ENCODE assay signal across 16 cellular contexts in genomic region chr3:48711727-48712126, GRCh38. TPM values are rescaled to one million over a fixed set of nuclear protein-coding genes. Genes with fewer than 3 reads are reported as not detected.
A peak's percentile ranks its signal among the peaks of the same experiment; 100 is the strongest.
DNase-seq lines count a peak whose midpoint lies in the region; ATAC-seq, FAIRE-seq and TF ChIP-seq lines count a peak whose summit lies in the region.
"Had no signal": no experiment of that assay in that cellular context is flagged by ENCODE, and none has a peak within 500 bp of the region (broad histone marks: within the 10 kb centered on the region; RNA-seq: fewer than 3 reads in every experiment).

No MANE protein-coding gene starts in this region.

- FAIRE-seq in GM12878 (lab: Jason Lieb, UNC): no peak
- FAIRE-seq: endothelial cell of umbilical vein, keratinocyte had no signal

- H3K4me1 ChIP-seq in CD4-positive, CD25-positive, alpha-beta regulatory T cell (ENCODE audit: control insufficient read depth, insufficient read depth, low read length, poor library complexity, severe bottlenecking): peaks cover 50% of the 10 kb centered on the region
- peaks cover 13% of the 10 kb centered on the region for H3K4me1 ChIP-seq in IMR-90 (ENCODE audit: control insufficient read depth, insufficient read depth, low read length)
- H3K4me1 ChIP-seq in GM12878 (ENCODE audit: control insufficient read depth, insufficient read depth, low read length): peaks cover 7% of the 10 kb centered on the region
- H3K4me1 ChIP-seq: BE2C had no signal

- ATAC-seq in CD4-positive, CD25-positive, alpha-beta regulatory T cell (ENCODE audit: low read depth in 2 of 2): no peak
- ATAC-seq in IMR-90 (ENCODE audit: low read depth) (no peak), GM12878 (peak; percentile 29; the same call in 2 of the 3 replicates), HG02973 (IDR thresholded peaks at IDR 0.05; ENCODE audit: unreplicated experiment) (no peak)
- ATAC-seq in natural killer cell treated with Interleukin-12 subunit alpha and Interleukin-12 subunit beta and Interleukin-15 and Interleukin-18, amount 100 ng/mL, for 72 hours: no peak
- ATAC-seq in activated CD8-positive, alpha-beta memory T cell treated with anti-CD3 and anti-CD28 coated beads, Interleukin-2, amount 10 ng/mL, durations not matched to agents 7 days and 5 days: no peak

- no peak overlapping the region for H3K14ac ChIP-seq in IMR-90 (replicated peaks; ENCODE audit: low read depth, low read length)

- dilution Hi-C loops in IMR-90 (cut with HindIII; ENCODE audit: low sequenced_read_pairs, unreplicated experiment): no loop called here

- no peak overlapping the region for H3K9ac ChIP-seq in IMR-90 (ENCODE audit: low read depth, low read length)
- H3K9ac ChIP-seq in GM12878 (ENCODE audit: control insufficient read depth, insufficient read depth, low read length): no peak overlapping the region

- H3K4ac ChIP-seq in IMR-90 (ENCODE audit: low read depth, low read length): no peak overlapping the region

- TF ChIP-seq RAD21 in IMR-90 (IDR thresholded peaks at IDR 0.05; ENCODE audit: low read length): no peak
- no peak for TF ChIP-seq RAD21 in GM12878 (IDR thresholded peaks at IDR 0.05; ENCODE audit: insufficient read depth, low read depth, low read length)

- H2BK5ac ChIP-seq in IMR-90 (ENCODE audit: low read depth, low read length, poor library complexity, severe bottlenecking): no peak overlapping the region

- intact Hi-C loops in IMR-90 (cut with micrococcal nuclease): no loop called here
- intact Hi-C loops in GM12878 (cut with micrococcal nuclease; ENCODE audit: unreplicated experiment): no loop called here

- no peak overlapping the region for H2AK9ac ChIP-seq in IMR-90 (replicated peaks; ENCODE audit: low read depth, low read length, poor library complexity)

- POLR2A ChIA-PET in IMR-90 (lab: Charles Lee; ENCODE audit: unreplicated experiment) (no interaction called here), GM12878 (lab: Charles Lee) (interaction anchor here (0.6 kb wide), 1 partner anchor 679 kb away, joined by 4 read pairs; no protein-coding TSS in a partner anchor)

- no peak for TF ChIP-seq POLR2A in IMR-90 (IDR thresholded peaks at IDR 0.05; ENCODE audit: low read depth, low read length)
- no peak for TF ChIP-seq POLR2A in GM12878 (IDR thresholded peaks at IDR 0.05; ENCODE audit: low read depth, low read length)

- peaks cover 15 to 79% (median 45%) of the 10 kb centered on the region in 4 donors for H3K4me1 Mint-ChIP-seq in CD4-positive, CD25-positive, alpha-beta regulatory T cell
- peaks cover 24 to 46% of the 10 kb centered on the region in 2 donors for H3K4me1 Mint-ChIP-seq in natural killer cell treated with Interleukin-12 subunit alpha and Interleukin-12 subunit beta and Interleukin-15 and Interleukin-18, amount 100 ng/mL, for 72 hours (ENCODE audit: low read depth in 2 of 2)
- peaks cover 51% of the 10 kb centered on the region for H3K4me1 Mint-ChIP-seq in activated CD8-positive, alpha-beta memory T cell treated with anti-CD3 and anti-CD28 coated beads, Interleukin-2, amount 10 ng/mL, durations not matched to agents 7 days and 5 days

- no CpG with 5 or more reads among the region's 2 CpGs for WGBS in IMR-90 (ENCODE audit: extremely low coverage in 2 of 2, insufficient read length in 1 of 2), 2 experiments
- 100% methylated on average over 2 of the region's 2 CpGs for WGBS in GM12878 (ENCODE audit: insufficient coverage, insufficient replicate concordance, low lambda C conversion rate, missing lambda C conversion rate)

- no peak for TF ChIP-seq EP300 in GM12878 (IDR thresholded peaks at IDR 0.05; ENCODE audit: borderline replicate concordance in 1 of 2, control insufficient read depth in 1 of 2, low read depth in 2 of 2, low read length in 2 of 2)

- no peak overlapping the region for H2AFZ ChIP-seq in IMR-90 (replicated peaks; ENCODE audit: low read length, poor library complexity)
- no peak overlapping the region for H2AFZ ChIP-seq in GM12878 (ENCODE audit: control insufficient read depth, low read depth, low read length)

- 0 out of 2 replicates have a peak overlapping the region, but pooled peaks have one; percentile 17 for H3K23ac ChIP-seq in IMR-90 (ENCODE audit: low read depth, low read length)

- no peaks in the 10 kb centered on the region for H3K27me3 ChIP-seq in CD4-positive, CD25-positive, alpha-beta regulatory T cell (ENCODE audit: control insufficient read depth, insufficient read depth, low read length)
- no peaks in the 10 kb centered on the region for H3K27me3 ChIP-seq in IMR-90 (ENCODE audit: control insufficient read depth, insufficient read depth, low read length)
- H3K27me3 ChIP-seq in GM12878 (replicated peaks in 1 of 2; ENCODE audit: control insufficient read depth in 2 of 2, insufficient read depth in 2 of 2, low read length in 1 of 2): no peaks in the 10 kb centered on the region
- no peaks in the 10 kb centered on the region for H3K27me3 ChIP-seq in brain microvascular endothelial cell (replicated peaks)
- H3K27me3 ChIP-seq: BE2C had no signal

- H3K27ac ChIP-seq in CD4-positive, CD25-positive, alpha-beta regulatory T cell (ENCODE audit: insufficient read depth, low read length, poor library complexity, severe bottlenecking): no peak overlapping the region
- H3K27ac ChIP-seq in IMR-90 (ENCODE audit: insufficient read depth, low read length) (no peak overlapping the region), GM12878 (ENCODE audit: control insufficient read depth, insufficient read depth) (no peak overlapping the region), brain microvascular endothelial cell (no peak overlapping the region)

- H3K4me3 Mint-ChIP-seq in CD4-positive, CD25-positive, alpha-beta regulatory T cell: peak overlapping the region in 3 of 4 donors; percentile 9 to 45 (median 30)
- peak overlapping the region; percentile 20 for H3K4me3 Mint-ChIP-seq in natural killer cell treated with Interleukin-12 subunit alpha and Interleukin-12 subunit beta and Interleukin-15 and Interleukin-18, amount 100 ng/mL, for 72 hours
- no peak overlapping the region for H3K4me3 Mint-ChIP-seq in activated CD8-positive, alpha-beta memory T cell treated with anti-CD3 and anti-CD28 coated beads, Interleukin-2, amount 10 ng/mL, durations not matched to agents 7 days and 5 days
- H3K4me3 Mint-ChIP-seq: T-helper 2 cell treated with Interferon-gamma antibody and Interleukin-4, amounts not matched to agents 5 μg/mL and 100 μg/mL, for 36 hours had no signal

- H3K9me3 ChIP-seq in CD4-positive, CD25-positive, alpha-beta regulatory T cell (ENCODE audit: control insufficient read depth in 2 of 2, low read length in 2 of 2): no peaks in the 10 kb centered on the region
- H3K9me3 ChIP-seq in IMR-90 (ENCODE audit: control insufficient read depth, insufficient read depth, low read length) (no peaks in the 10 kb centered on the region), GM12878 (replicated peaks; ENCODE audit: control insufficient read depth, insufficient read depth, low read length) (no peaks in the 10 kb centered on the region)
- H3K9me3 ChIP-seq: BE2C had no signal

- no peak overlapping the region for H4K91ac ChIP-seq in IMR-90 (ENCODE audit: insufficient read depth, low read depth, low read length)

- peaks cover 31% of the 10 kb centered on the region for H3K9me1 ChIP-seq in IMR-90 (ENCODE audit: insufficient read depth, low read length)

- H4K8ac ChIP-seq in IMR-90 (ENCODE audit: low read depth in 2 of 2, low read length in 2 of 2): no peak overlapping the region

- no peak for TF ChIP-seq CTCF in IMR-90 (conservative IDR thresholded peaks at IDR 0.05; ENCODE audit: low read depth, low read length)
- no peak for TF ChIP-seq CTCF in GM12878 (IDR thresholded peaks at IDR 0.05 in 2 of 3, conservative IDR thresholded peaks at IDR 0.05 in 1 of 3; ENCODE audit: control insufficient read depth in 2 of 3, extremely low read depth in 1 of 3, insufficient read depth in 1 of 3, low read depth in 3 of 3, low read length in 3 of 3)
- TF ChIP-seq CTCF in brain microvascular endothelial cell (IDR thresholded peaks at IDR 0.05; ENCODE audit: low read depth, low read length, missing control alignments): no peak

- peaks cover 44% of the 10 kb centered on the region for H3K36me3 ChIP-seq in CD4-positive, CD25-positive, alpha-beta regulatory T cell (ENCODE audit: control insufficient read depth, insufficient read depth, low read length)
- H3K36me3 ChIP-seq in IMR-90 (ENCODE audit: control insufficient read depth, insufficient read depth, low read length) (peaks cover 45% of the 10 kb centered on the region), GM12878 (ENCODE audit: control insufficient read depth in 2 of 2, insufficient read depth in 2 of 2, low read length in 1 of 2) (peaks cover 5 to 21% of the 10 kb centered on the region in 2 experiments; a peak in 3 of 4 replicates), brain microvascular endothelial cell (replicated peaks) (peaks cover 52% of the 10 kb centered on the region)

- H3K79me2 ChIP-seq in GM12878 (ENCODE audit: control insufficient read depth, insufficient read depth, low read length): peaks cover 84% of the 10 kb centered on the region

- CTCF ChIA-PET in IMR-90 (lab: Yijun Ruan, JAX): no interaction called here
- CTCF ChIA-PET in GM12878 (lab: Yijun Ruan, JAX): no interaction called here
- CTCF ChIA-PET in activated CD8-positive, alpha-beta memory T cell treated with anti-CD3 and anti-CD28 coated beads, Interleukin-2, amount 10 ng/mL, durations not matched to agents 7 days and 5 days (lab: Charles Lee): no interaction called here

- no peaks in the 10 kb centered on the region for H3K9me3 Mint-ChIP-seq in CD4-positive, CD25-positive, alpha-beta regulatory T cell
- H3K9me3 Mint-ChIP-seq in natural killer cell treated with Interleukin-12 subunit alpha and Interleukin-12 subunit beta and Interleukin-15 and Interleukin-18, amount 100 ng/mL, for 72 hours: no peaks in the 10 kb centered on the region
- H3K9me3 Mint-ChIP-seq in activated CD8-positive, alpha-beta memory T cell treated with anti-CD3 and anti-CD28 coated beads, Interleukin-2, amount 10 ng/mL, durations not matched to agents 7 days and 5 days (ENCODE audit: low read depth): no peaks in the 10 kb centered on the region
- H3K9me3 Mint-ChIP-seq: T-helper 2 cell treated with Interferon-gamma antibody and Interleukin-4, amounts not matched to agents 5 μg/mL and 100 μg/mL, for 36 hours had no signal

- no peak overlapping the region for H3K4me3 ChIP-seq in CD4-positive, CD25-positive, alpha-beta regulatory T cell (ENCODE audit: low read depth, low read length)
- no peak overlapping the region for H3K4me3 ChIP-seq in IMR-90 (ENCODE audit: insufficient read depth, low read depth, low read length)
- no peak overlapping the region for H3K4me3 ChIP-seq in GM12878
- H3K4me3 ChIP-seq in brain microvascular endothelial cell (ENCODE audit: low read depth, low read length): no peak overlapping the region

- H2BK120ac ChIP-seq in IMR-90 (ENCODE audit: low read depth, low read length): no peak overlapping the region

- H4K20me1 ChIP-seq in IMR-90 (ENCODE audit: insufficient read depth, low read length) (peaks cover 86% of the 10 kb centered on the region), GM12878 (ENCODE audit: control insufficient read depth, insufficient read depth) (peaks cover 8% of the 10 kb centered on the region)

- RAD21 ChIA-PET in GM12878 (lab: Charles Lee; ENCODE audit: unreplicated experiment): no interaction called here

- peak overlapping the region; percentile 42 to 83 (median 78) for H3K27ac Mint-ChIP-seq in CD4-positive, CD25-positive, alpha-beta regulatory T cell
- peak overlapping the region in 1 of 2 donors; percentile 38 for H3K27ac Mint-ChIP-seq in natural killer cell treated with Interleukin-12 subunit alpha and Interleukin-12 subunit beta and Interleukin-15 and Interleukin-18, amount 100 ng/mL, for 72 hours
- H3K27ac Mint-ChIP-seq in activated CD8-positive, alpha-beta memory T cell treated with anti-CD3 and anti-CD28 coated beads, Interleukin-2, amount 10 ng/mL, durations not matched to agents 7 days and 5 days: no peak overlapping the region
- H3K27ac Mint-ChIP-seq: T-helper 2 cell treated with Interferon-gamma antibody and Interleukin-4, amounts not matched to agents 5 μg/mL and 100 μg/mL, for 36 hours had no signal

- SMC1A ChIA-PET in GM12878 (lab: Charles Lee; ENCODE audit: uncharacterized antibody, unreplicated experiment): no interaction called here

- H4K5ac ChIP-seq in IMR-90 (ENCODE audit: low read depth, low read length): no peak overlapping the region

- no peak overlapping the region for H2BK15ac ChIP-seq in IMR-90 (ENCODE audit: low read depth, low read length)

- no peak overlapping the region for H2AK5ac ChIP-seq in IMR-90 (ENCODE audit: low read depth, low read length)

- BruUV-seq in IMR-90 (replicated peaks; lab: Mats Ljungman, UMichigan) (no TSS peak), GM12878 (replicated peaks; lab: Mats Ljungman, UMichigan) (no TSS peak)

- H3K4me2 ChIP-seq in IMR-90 (ENCODE audit: low read depth, low read length) (no peak overlapping the region; the same call in 1 of the 2 replicates), GM12878 (ENCODE audit: control insufficient read depth, insufficient read depth) (peak overlapping the region; percentile 17; the same call in 1 of the 2 replicates)

- H3K36me3 Mint-ChIP-seq in CD4-positive, CD25-positive, alpha-beta regulatory T cell: peaks cover 9% of the 10 kb centered on the region
- no peaks in the 10 kb centered on the region for H3K36me3 Mint-ChIP-seq in natural killer cell treated with Interleukin-12 subunit alpha and Interleukin-12 subunit beta and Interleukin-15 and Interleukin-18, amount 100 ng/mL, for 72 hours
- peaks cover 47% of the 10 kb centered on the region for H3K36me3 Mint-ChIP-seq in activated CD8-positive, alpha-beta memory T cell treated with anti-CD3 and anti-CD28 coated beads, Interleukin-2, amount 10 ng/mL, durations not matched to agents 7 days and 5 days

- peaks cover 0 to 54% of the 10 kb centered on the region in 2 experiments; a peak in 3 of 4 replicates for H3K79me1 ChIP-seq in IMR-90 (ENCODE audit: low read depth in 1 of 2, low read length in 2 of 2)

- no peak overlapping the region for H2BK20ac ChIP-seq in IMR-90 (ENCODE audit: low read depth, low read length)

- in situ Hi-C loops in IMR-90 (cut with MboI; ENCODE audit: low sequenced_read_pairs): no loop called here
- in situ Hi-C loops in GM12878 (cut with MboI): no loop called here
- in situ Hi-C loops in brain microvascular endothelial cell (cut with HindIII; ENCODE audit: low pct_ligation_motif_present, low sequenced_read_pairs): no loop called here

- no peak overlapping the region for H3K18ac ChIP-seq in IMR-90 (ENCODE audit: low read depth, low read length)

- no peaks in the 10 kb centered on the region for H3K27me3 Mint-ChIP-seq in CD4-positive, CD25-positive, alpha-beta regulatory T cell
- H3K27me3 Mint-ChIP-seq in natural killer cell treated with Interleukin-12 subunit alpha and Interleukin-12 subunit beta and Interleukin-15 and Interleukin-18, amount 100 ng/mL, for 72 hours: no peaks in the 10 kb centered on the region
- H3K27me3 Mint-ChIP-seq in activated CD8-positive, alpha-beta memory T cell treated with anti-CD3 and anti-CD28 coated beads, Interleukin-2, amount 10 ng/mL, durations not matched to agents 7 days and 5 days: no peaks in the 10 kb centered on the region

- H3K56ac ChIP-seq in IMR-90 (ENCODE audit: extremely low read depth, insufficient read depth, low read length): no peak overlapping the region

- DNase-seq in CD4-positive, CD25-positive, alpha-beta regulatory T cell: no peak
- DNase-seq in IMR-90 (no peak), GM12878 (ENCODE audit: low read depth, low spot score) (no peak), brain microvascular endothelial cell (no peak)
- DNase-seq in natural killer cell treated with Interleukin-12 subunit alpha and Interleukin-12 subunit beta and Interleukin-15 and Interleukin-18, amount 100 ng/mL, for 72 hours (ENCODE audit: low spot score): no peak
- DNase-seq in activated effector memory CD4-positive, alpha-beta T cell treated with anti-CD3 and anti-CD28 coated beads, Interleukin-2, amount 50 U/mL, for 16 hours: no peak
- DNase-seq in activated CD8-positive, alpha-beta memory T cell treated with anti-CD3 and anti-CD28 coated beads, Interleukin-2, amount 10 ng/mL, durations not matched to agents 7 days and 5 days: no peak
- DNase-seq: activated naive CD4-positive, alpha-beta T cell treated with Interleukin-2 at 50 U/mL for 16 hours; BE2C; EL; NCI-H2029 treated with DMSO at 0.1 percent for 48 hours; NCI-H774 had no signal

RNA-seq across cellular contexts. Expression of gene IP6K2, which starts 5.3 kb away (rescaled TPM):
- 107 TPM for total RNA-seq in CD4-positive, CD25-positive, alpha-beta regulatory T cell
- polyA plus RNA-seq in CD4-positive, CD25-positive, alpha-beta regulatory T cell: 10 to 100 TPM; 54.0 to 58.6 (median 55.8) TPM
- 73.7 and 76.9 TPM in 2 replicates for total RNA-seq in IMR-90 (2012; rRNA removed)
- polyA plus RNA-seq in IMR-90 (2012; rRNA removed): 155 and 169 TPM in 2 replicates
- polyA plus RNA-seq in IMR-90 (2012; cell fraction: cytosol; rRNA removed): 86.6 and 128 TPM in 2 replicates
- polyA plus RNA-seq in IMR-90 (2012; cell fraction: nucleus; rRNA removed; ENCODE audit: low replicate concordance): 518 and 581 TPM in 2 replicates
- 117 and 120 TPM in 2 replicates for total RNA-seq in GM12878 (2013; cell fraction: nucleolus; rRNA removed)
- total RNA-seq in GM12878 (2014; rRNA removed): 61.7 and 70.2 TPM in 2 replicates
- 67.0 and 68.7 TPM in 2 replicates for total RNA-seq in GM12878 (2014; rRNA removed; fragmentation: Illumina TruSeq; extraction: Trizol)
- total RNA-seq in GM12878 (2021): 57.4 and 59.7 TPM in 2 replicates
- 44.3 TPM for polyA plus RNA-seq in GM12878 (2011; ENCODE audit: low read depth)
- 77.9 and 95.9 TPM in 2 replicates for polyA plus RNA-seq in GM12878 (2011; rRNA removed)
- polyA plus RNA-seq in GM12878 (2011; cell fraction: cytosol; rRNA removed): 112 and 129 TPM in 2 replicates
- polyA plus RNA-seq in GM12878 (2011; cell fraction: nucleus; rRNA removed): 329 and 359 TPM in 2 replicates
- 55.5 and 58.2 TPM in 2 replicates for polyA plus RNA-seq in GM12878 (2012)
- 69.3 and 70.7 TPM in 2 replicates for polyA plus RNA-seq in GM12878 (2014; fragmentation: Illumina TruSeq; extraction: Trizol)
- polyA plus RNA-seq in GM12878 (2014; fragmentation: Nextera tagmentation; extraction: Ambion mirVana): 10 to 100 TPM; 25.8 to 37.6 TPM
- 77.5 and 82.0 TPM in 2 replicates for polyA plus RNA-seq in GM12878 (2014; rRNA removed)
- 10 to 100 TPM; 78.6 to 81.7 TPM for polyA plus RNA-seq in GM12878 (2016; fragmentation: Nextera tagmentation; extraction: Ambion mirVana)
- polyA minus RNA-seq in GM12878 (2011; rRNA and poly(A)+ RNA removed): 85.9 and 101 TPM in 2 replicates
- polyA minus RNA-seq in GM12878 (2011; cell fraction: cytosol; rRNA and poly(A)+ RNA removed): 28.5 and 32.1 TPM in 2 replicates
- polyA minus RNA-seq in GM12878 (2011; cell fraction: nucleus; rRNA and poly(A)+ RNA removed): 35.2 and 62.1 TPM in 2 replicates
- 10 to 100 TPM; 53.5 to 60.2 TPM for total RNA-seq in natural killer cell treated with Interleukin-12 subunit alpha and Interleukin-12 subunit beta and Interleukin-15 and Interleukin-18, amount 100 ng/mL, for 72 hours
- 10 to 100 TPM; 65.3 to 69.7 TPM for total RNA-seq in activated CD8-positive, alpha-beta memory T cell treated with anti-CD3 and anti-CD28 coated beads, Interleukin-2, amount 10 ng/mL, durations not matched to agents 7 days and 5 days

RNA-seq across cellular contexts. Expression of gene NCKIPSD, which starts 26.0 kb away (rescaled TPM):
- 19.2 TPM for total RNA-seq in CD4-positive, CD25-positive, alpha-beta regulatory T cell
- 10 to 100 TPM in 2 of 4 donors, 1 to 10 TPM in 2; 6.4 to 11.6 (median 10.3) TPM for polyA plus RNA-seq in CD4-positive, CD25-positive, alpha-beta regulatory T cell
- total RNA-seq in IMR-90 (2012; rRNA removed) (21.0 and 21.9 TPM in 2 replicates), GM12878 (2014; rRNA removed) (16.3 and 20.8 TPM in 2 replicates), GM12878 (2014; rRNA removed; fragmentation: Illumina TruSeq; extraction: Trizol) (7.5 and 7.7 TPM in 2 replicates), GM12878 (2021) (18.9 and 20.1 TPM in 2 replicates)
- polyA plus RNA-seq in IMR-90 (2012; rRNA removed) (38.3 and 42.3 TPM in 2 replicates), GM12878 (2011; rRNA removed) (16.2 and 31.6 TPM in 2 replicates), GM12878 (2014; fragmentation: Illumina TruSeq; extraction: Trizol) (5.3 and 11.7 TPM in 2 replicates), GM12878 (2014; fragmentation: Nextera tagmentation; extraction: Ambion mirVana) (1 to 10 TPM in 1 of 2 experiments, under 1 TPM in 1; 0.93 to 2.9 TPM), GM12878 (2014; rRNA removed) (16.8 and 17.7 TPM in 2 replicates), GM12878 (2016; fragmentation: Nextera tagmentation; extraction: Ambion mirVana) (10 to 100 TPM; 14.9 to 15.5 TPM)
- 15.5 and 40.7 TPM in 2 replicates for polyA plus RNA-seq in IMR-90 (2012; cell fraction: cytosol; rRNA removed)
- polyA plus RNA-seq in IMR-90 (2012; cell fraction: nucleus; rRNA removed; ENCODE audit: low replicate concordance): 71.9 and 123 TPM in 2 replicates
- total RNA-seq in GM12878 (2013; cell fraction: nucleolus; rRNA removed): 65.5 and 82.3 TPM in 2 replicates
- 13.0 TPM for polyA plus RNA-seq in GM12878 (2011; ENCODE audit: low read depth)
- polyA plus RNA-seq in GM12878 (2011; cell fraction: cytosol; rRNA removed): 52.6 and 60.3 TPM in 2 replicates
- 89.0 and 106 TPM in 2 replicates for polyA plus RNA-seq in GM12878 (2011; cell fraction: nucleus; rRNA removed)
- polyA plus RNA-seq in GM12878 (2012): 25.0 and 32.9 TPM in 2 replicates
- polyA minus RNA-seq in GM12878 (2011; rRNA and poly(A)+ RNA removed): 55.8 and 74.9 TPM in 2 replicates
- 18.8 and 26.7 TPM in 2 replicates for polyA minus RNA-seq in GM12878 (2011; cell fraction: cytosol; rRNA and poly(A)+ RNA removed)
- polyA minus RNA-seq in GM12878 (2011; cell fraction: nucleus; rRNA and poly(A)+ RNA removed): 39.7 and 45.0 TPM in 2 replicates
- total RNA-seq in natural killer cell treated with Interleukin-12 subunit alpha and Interleukin-12 subunit beta and Interleukin-15 and Interleukin-18, amount 100 ng/mL, for 72 hours: 10 to 100 TPM; 22.7 to 37.0 TPM
- total RNA-seq in activated CD8-positive, alpha-beta memory T cell treated with anti-CD3 and anti-CD28 coated beads, Interleukin-2, amount 10 ng/mL, durations not matched to agents 7 days and 5 days: 10 to 100 TPM; 33.4 to 43.0 TPM

RNA-seq across cellular contexts. Expression of gene CELSR3, which starts 49.0 kb away (rescaled TPM):
- total RNA-seq in CD4-positive, CD25-positive, alpha-beta regulatory T cell: 8.8 TPM
- polyA plus RNA-seq in CD4-positive, CD25-positive, alpha-beta regulatory T cell: under 1 TPM; 0.31 to 0.53 (median 0.37) TPM
- total RNA-seq in IMR-90 (2012; rRNA removed): 0.18 and 0.28 TPM in 2 replicates
- polyA plus RNA-seq in IMR-90 (2012; rRNA removed): 0.59 and 0.63 TPM in 2 replicates
- 0.21 and 0.46 TPM in 2 replicates for polyA plus RNA-seq in IMR-90 (2012; cell fraction: cytosol; rRNA removed)
- polyA plus RNA-seq in IMR-90 (2012; cell fraction: nucleus; rRNA removed; ENCODE audit: low replicate concordance): 2.5 and 3.7 TPM in 2 replicates
- total RNA-seq in GM12878 (2013; cell fraction: nucleolus; rRNA removed): 5.4 and 7.9 TPM in 2 replicates
- 0.82 and 0.96 TPM in 2 replicates for total RNA-seq in GM12878 (2014; rRNA removed)
- 0.37 and 0.58 TPM in 2 replicates for total RNA-seq in GM12878 (2014; rRNA removed; fragmentation: Illumina TruSeq; extraction: Trizol)
- 1.6 TPM in 2 replicates for total RNA-seq in GM12878 (2021)
- polyA plus RNA-seq in GM12878 (2011; ENCODE audit: low read depth): 0.31 TPM
- polyA plus RNA-seq in GM12878 (2011; rRNA removed): 0.65 and 1.1 TPM in 2 replicates
- polyA plus RNA-seq in GM12878 (2011; cell fraction: cytosol; rRNA removed): 1.9 and 2.3 TPM in 2 replicates
- polyA plus RNA-seq in GM12878 (2011; cell fraction: nucleus; rRNA removed): 12.5 and 14.4 TPM in 2 replicates
- polyA plus RNA-seq in GM12878 (2012): 0.61 and 0.76 TPM in 2 replicates
- polyA plus RNA-seq in GM12878 (2014; fragmentation: Illumina TruSeq; extraction: Trizol): 0.48 and 0.56 TPM in 2 replicates
- polyA plus RNA-seq in GM12878 (2014; fragmentation: Nextera tagmentation; extraction: Ambion mirVana): under 1 TPM; 0.08 to 0.18 TPM
- polyA plus RNA-seq in GM12878 (2014; rRNA removed): 1.2 and 1.6 TPM in 2 replicates
- polyA plus RNA-seq in GM12878 (2016; fragmentation: Nextera tagmentation; extraction: Ambion mirVana): under 1 TPM; 0.34 to 0.35 TPM
- 3.7 and 4.9 TPM in 2 replicates for polyA minus RNA-seq in GM12878 (2011; rRNA and poly(A)+ RNA removed)
- 2.1 and 2.3 TPM in 2 replicates for polyA minus RNA-seq in GM12878 (2011; cell fraction: cytosol; rRNA and poly(A)+ RNA removed)
- polyA minus RNA-seq in GM12878 (2011; cell fraction: nucleus; rRNA and poly(A)+ RNA removed): 5.9 and 8.3 TPM in 2 replicates
- total RNA-seq in natural killer cell treated with Interleukin-12 subunit alpha and Interleukin-12 subunit beta and Interleukin-15 and Interleukin-18, amount 100 ng/mL, for 72 hours: 10 to 100 TPM in 1 of 2 donors, 1 to 10 TPM in 1; 4.4 to 20.1 TPM
- 10 to 100 TPM; 20.9 to 24.0 TPM for total RNA-seq in activated CD8-positive, alpha-beta memory T cell treated with anti-CD3 and anti-CD28 coated beads, Interleukin-2, amount 10 ng/mL, durations not matched to agents 7 days and 5 days
